8 cellular contexts compared by ENCODE assay signal in genomic region chr4:6250235-6250983, GRCh38. TPM values are rescaled to one million over a fixed set of nuclear protein-coding genes. Genes with fewer than 3 reads are reported as not detected.
DNase-seq lines count a peak whose midpoint lies in the region; ATAC-seq and TF ChIP-seq lines count a peak whose summit lies in the region.

No MANE protein-coding gene starts in this region.

- H3F3A ChIP-seq in neural progenitor cell (ENCODE audit: low read depth), result no peaks in the 10 kb centered on the region

- H3K9me3 ChIP-seq in neural progenitor cell (ENCODE audit: low read depth), result no peaks in the 10 kb centered on the region

- no peak for DNase-seq in AG04449 (ENCODE audit: low read depth, low spot score)
- peak; percentile 2 for DNase-seq in GF-D8 (lab: John Stamatoyannopoulos, UW)
- DNase-seq in NCI-H1105 treated with DMSO at 0.1 percent for 48 hours (lab: John Stamatoyannopoulos, UW), result peak; percentile 50
- peak; percentile 8 for DNase-seq in T1000 (lab: John Stamatoyannopoulos, UW)
- peak; percentile 67 for DNase-seq in fibroblast of mammary gland (ENCODE audit: low read depth)
- peak; percentile 82 for DNase-seq in neural progenitor cell (ENCODE audit: low spot score)

- no peaks in the 10 kb centered on the region for H3K36me3 Mint-ChIP-seq in neural progenitor cell

- no peak overlapping the region for H3K27ac ChIP-seq in neural progenitor cell

- H3K79me2 ChIP-seq in neural progenitor cell (ENCODE audit: low read depth), result no peaks in the 10 kb centered on the region

- peaks cover 4% of the 10 kb centered on the region for H3K9me3 Mint-ChIP-seq in neural progenitor cell

- POLR2A ChIA-PET in AG04449 (lab: Yijun Ruan, JAX), result interaction anchor here (0.7 kb wide), 2 partner anchors 20 to 812 kb away, joined by 3 read pairs; partner anchors contain the start of gene WFS1

- peaks cover 14% of the 10 kb centered on the region for H3K27me3 ChIP-seq in neural progenitor cell

- H3K9ac ChIP-seq in neural progenitor cell, result no peak overlapping the region

- no peaks in the 10 kb centered on the region for H4K20me1 ChIP-seq in neural progenitor cell (ENCODE audit: low read depth)

- no peak overlapping the region for H3K4me3 ChIP-seq in AG04449 (ENCODE audit: low read depth, low read length)
- H3K4me3 ChIP-seq in fibroblast of mammary gland (ENCODE audit: control insufficient read depth, low read depth, low read length), result no peak overlapping the region
- H3K4me3 ChIP-seq in neural progenitor cell, result peak overlapping the region; percentile 24

- peaks cover 15% of the 10 kb centered on the region for H3K27me3 Mint-ChIP-seq in neural progenitor cell (ENCODE audit: insufficient read depth, low read depth)

- ATAC-seq in HG02763 (IDR thresholded peaks at IDR 0.05; ENCODE audit: unreplicated experiment), result no peak
- no peak for ATAC-seq in GM19035 (IDR thresholded peaks at IDR 0.05; ENCODE audit: unreplicated experiment)

- no peak overlapping the region for H3K4me3 Mint-ChIP-seq in neural progenitor cell

- TF ChIP-seq CTCF in AG04449 (IDR thresholded peaks at IDR 0.05; ENCODE audit: insufficient read depth, low read length, missing control alignments), result peak; percentile 51
- peak; percentile 72 for TF ChIP-seq CTCF in fibroblast of mammary gland (conservative IDR thresholded peaks at IDR 0.05; ENCODE audit: control insufficient read depth, insufficient read depth, low read depth, low read length)
- TF ChIP-seq CTCF in neural progenitor cell (IDR thresholded peaks at IDR 0.05), result peak; percentile 88

- peak overlapping the region; percentile 69 for H2AFZ ChIP-seq in neural progenitor cell (replicated peaks)

- peak overlapping the region; percentile 46 for H3K27ac Mint-ChIP-seq in neural progenitor cell

- H3K4me2 ChIP-seq in neural progenitor cell, result peak overlapping the region; percentile 56

- H3K36me3 ChIP-seq in neural progenitor cell, result no peaks in the 10 kb centered on the region

- CTCF ChIA-PET in AG04449 (lab: Yijun Ruan, JAX), result interaction anchor here (0.6 to 35.9 kb wide), 50 partner anchors 7 to 623 kb away, joined by 3 to 1359 read pairs (median 4); partner anchors contain the start of gene WFS1

- no peaks in the 10 kb centered on the region for H3K4me1 ChIP-seq in neural progenitor cell

- H3K4me1 Mint-ChIP-seq in neural progenitor cell, result peaks cover 5% of the 10 kb centered on the region

RNA-seq across cellular contexts. Expression of gene WFS1, which starts 19.2 kb away (rescaled TPM):
- total RNA-seq in neural progenitor cell (ENCODE audit: low replicate concordance), result 8.8 and 28.4 TPM in 2 replicates

RNA-seq across cellular contexts. Expression of gene JAKMIP1, which starts 50.1 kb away (rescaled TPM):
- total RNA-seq in neural progenitor cell (ENCODE audit: low replicate concordance), result 5.1 and 5.5 TPM in 2 replicates
